In genomic region chr9:109817846-109818472, GRCh38 we compare ENCODE assay signal across 8 cellular contexts. TPM values are rescaled to one million over a fixed set of nuclear protein-coding genes. Genes with fewer than 3 reads are reported as not detected.
A peak's percentile ranks its signal among the peaks of the same experiment; 100 is the strongest.
DNase-seq lines count a peak whose midpoint lies in the region; ATAC-seq, FAIRE-seq and TF ChIP-seq lines count a peak whose summit lies in the region.

No MANE protein-coding gene starts in this region.

- H3K36me3 ChIP-seq in H7 (replicated peaks; ENCODE audit: control insufficient read depth, insufficient read depth, low read length), result no peaks in the 10 kb centered on the region

- no peaks in the 10 kb centered on the region for H3K27me3 ChIP-seq in H7 (ENCODE audit: control insufficient read depth, insufficient read depth, low read length)

- peak; percentile 80 for TF ChIP-seq CTCF in choroid plexus epithelial cell (conservative IDR thresholded peaks at IDR 0.05; ENCODE audit: low read depth, low read length)

- DNase-seq in H7 (peak; percentile 51), NCI-H1092 treated with DMSO at 0.1 percent for 48 hours (lab: John Stamatoyannopoulos, UW) (peak; percentile 85), SIG-M5 (lab: John Stamatoyannopoulos, UW) (peak; percentile 21), choroid plexus epithelial cell (ENCODE audit: low read depth) (peak; percentile 99), left lobe of liver (ENCODE audit: low spot score) (peak; percentile 56), stromal cell of bone marrow (ENCODE audit: low read depth) (peak; percentile 87)

- FAIRE-seq in G401.6 (lab: Jason Lieb, UNC), result peak; percentile 67

- no peak overlapping the region for H3K4me3 ChIP-seq in H7 (ENCODE audit: insufficient read depth, low read depth, low read length)
- no peak overlapping the region for H3K4me3 ChIP-seq in choroid plexus epithelial cell (ENCODE audit: low read depth, low read length)

- ATAC-seq in left lobe of liver, result peak; percentile 81
- ATAC-seq in HG03469 (IDR thresholded peaks at IDR 0.05; ENCODE audit: unreplicated experiment), result no peak

RNA-seq across cellular contexts. Expression of gene PALM2AKAP2, which starts 38.0 kb away (rescaled TPM):
- 0.15 and 1.1 TPM in 2 replicates for total RNA-seq in H7 (2014; rRNA removed; shearing (Covaris generic))
- total RNA-seq in left lobe of liver, result 32.1 TPM

Comparison
In these comparisons a context has a peak if more than half of its experiments do, and no peak if none do; other contexts are left out.
1. DNase-seq: peak in every context shown above with its lines; median percentile 99 in choroid plexus epithelial cell; 87 in stromal cell of bone marrow; 85 in NCI-H1092 treated with DMSO at 0.1 percent for 48 hours; 56 in left lobe of liver; 51 in H7; 21 in SIG-M5.
2. RNA of gene PALM2AKAP2, which starts 38.0 kb away (total RNA-seq): 32.1 TPM in left lobe of liver (single experiment); 0.15 to 1.1 TPM in H7; every median in the first group is over 10 times any median in the second.